Comparison of ENCODE assay signal across 32 cellular contexts in genomic region chr6:50834929-50835328, GRCh38. TPM values are rescaled to one million over a fixed set of nuclear protein-coding genes. Genes with fewer than 3 reads are reported as not detected.
"Had no signal": no experiment of that assay in that cellular context is flagged by ENCODE, and none has a peak within 500 bp of the region (broad histone marks: within the 10 kb centered on the region; RNA-seq: fewer than 3 reads in every experiment).

No MANE protein-coding gene starts in this region.

- DNase-seq: activated B cell treated with CpG ODN at 0.5 μM for 24 hours; activated CD4-positive, alpha-beta memory T cell treated with anti-CD3 and anti-CD28 coated beads for 36 hours; activated CD4-positive, alpha-beta T cell treated with anti-CD3 and anti-CD28 coated beads for 4 hours; activated CD4-positive, alpha-beta T cell treated with anti-CD3 and anti-CD28 coated beads, Interleukin-2, amount 10 ng/mL, durations not matched to agents 24 days and 14 days; activated CD4-positive, alpha-beta T cell treated with anti-CD3 and anti-CD28 coated beads, Interleukin-2, amount 50 U/mL, for 1 hour; activated CD4-positive, alpha-beta T cell treated with anti-CD3 and anti-CD28 coated beads, Interleukin-2, amount 50 U/mL, for 4 hours; activated CD4-positive, CD25-positive, alpha-beta regulatory T cell treated with anti-CD3 and anti-CD28 coated beads, Interleukin-2, amount 50 U/mL, for 72 hours; activated CD8-positive, alpha-beta memory T cell treated with anti-CD3 and anti-CD28 coated beads, Interleukin-2, amount 50 U/mL, for 4 hours; activated CD8-positive, alpha-beta T cell treated with anti-CD3 and anti-CD28 coated beads for 36 hours; activated effector memory CD4-positive, alpha-beta T cell treated with anti-CD3 and anti-CD28 coated beads, Interleukin-2, amount 50 U/mL, for 16 hours; activated gamma-delta T cell treated with Interleukin-2 at 50 U/mL for 16 hours; activated naive CD4-positive, alpha-beta T cell treated with anti-CD3 and anti-CD28 coated beads, Interleukin-2, amount 10 ng/mL, durations not matched to agents 7 days and 5 days; activated naive CD4-positive, alpha-beta T cell treated with Interleukin-2 at 50 U/mL for 16 hours; activated naive CD8-positive, alpha-beta T cell treated with anti-CD3 and anti-CD28 coated beads, Interleukin-2, amount 10 ng/mL, durations not matched to agents 7 days and 5 days; activated naive CD8-positive, alpha-beta T cell treated with anti-CD3 and anti-CD28 coated beads, Interleukin-2, amount 50 U/mL, for 24 hours; activated T-cell treated with anti-CD3 and anti-CD28 coated beads for 4 hours; activated T-cell treated with anti-CD3 and anti-CD28 coated beads, Interleukin-2, amount 50 U/mL, for 1 hour; activated T-cell treated with anti-CD3 and anti-CD28 coated beads, Interleukin-2, amount 50 U/mL, for 4 hours; activated T-cell treated with anti-CD3 and anti-CD28 coated beads, Interleukin-2, amount 50 U/mL, for 72 hours; amygdala; anterior cingulate cortex; caudate nucleus; cerebellar nuclear complex; T-helper 2 cell; T-helper 9 cell had no signal

- H3K4me3 ChIP-seq: ascending aorta, cardiac muscle cell had no signal

- H3K9me3 ChIP-seq: ascending aorta had no signal

- ATAC-seq: activated CD8-positive, alpha-beta T cell treated with anti-CD3 and anti-CD28 coated beads for 36 hours; activated naive CD8-positive, alpha-beta T cell treated with anti-CD3 and anti-CD28 coated beads, Interleukin-2, amount 50 U/mL, for 24 hours; activated T-cell treated with anti-CD3 and anti-CD28 coated beads, Interleukin-2, amount 50 U/mL, for 4 hours; activated T-cell treated with anti-CD3 and anti-CD28 coated beads, Interleukin-2, amount 50 U/mL, for 72 hours; activated T-helper 17 cell treated with anti-CD3 and anti-CD28 coated beads, Interleukin-2, amount 50 U/mL, for 72 hours had no signal

- H3K36me3 ChIP-seq: ascending aorta, cardiac muscle cell had no signal

- H3K4me1 ChIP-seq: ascending aorta had no signal

- H3K27ac ChIP-seq: ascending aorta, cardiac muscle cell, VCaP had no signal

RNA-seq across cellular contexts. Expression of gene TFAP2B, which starts 16.3 kb away (rescaled TPM):
- total RNA-seq: activated B cell treated with CpG ODN at 0.5 μM for 24 hours; activated CD4-positive, alpha-beta memory T cell treated with anti-CD3 and anti-CD28 coated beads for 36 hours; activated CD4-positive, alpha-beta T cell treated with anti-CD3 and anti-CD28 coated beads, Interleukin-2, amount 10 ng/mL, durations not matched to agents 24 days and 14 days; activated CD8-positive, alpha-beta memory T cell treated with anti-CD3 and anti-CD28 coated beads for 36 hours; activated CD8-positive, alpha-beta T cell treated with anti-CD3 and anti-CD28 coated beads for 36 hours; activated naive CD8-positive, alpha-beta T cell treated with anti-CD3 and anti-CD28 coated beads, Interleukin-2, amount 10 ng/mL, durations not matched to agents 7 days and 5 days; activated T-cell treated with anti-CD3 and anti-CD28 coated beads, Interleukin-2, amount 50 U/mL, for 4 hours; activated T-cell treated with anti-CD3 and anti-CD28 coated beads, Interleukin-2, amount 50 U/mL, for 72 hours; activated T-helper 1 cell treated with anti-CD3 and anti-CD28 coated beads, Interleukin-12 subunit alpha, Interleukin-12 subunit beta, Interleukin-2, Interleukin-4 antibody, amounts not matched to agents 30 ng/mL and 10 ng/mL and 1 ng/mL, durations not matched to agents 14 hours and 24 hours and 36 hours; activated T-helper 17 cell treated with anti-CD3 and anti-CD28 coated beads, Interleukin-2, amount 50 U/mL, for 72 hours; ascending aorta; bronchial epithelial cell; cardiac muscle cell had no signal
- polyA plus RNA-seq: cardiac muscle cell had no signal
